9 cellular contexts compared by ENCODE assay signal in the genomic region with DNA sequence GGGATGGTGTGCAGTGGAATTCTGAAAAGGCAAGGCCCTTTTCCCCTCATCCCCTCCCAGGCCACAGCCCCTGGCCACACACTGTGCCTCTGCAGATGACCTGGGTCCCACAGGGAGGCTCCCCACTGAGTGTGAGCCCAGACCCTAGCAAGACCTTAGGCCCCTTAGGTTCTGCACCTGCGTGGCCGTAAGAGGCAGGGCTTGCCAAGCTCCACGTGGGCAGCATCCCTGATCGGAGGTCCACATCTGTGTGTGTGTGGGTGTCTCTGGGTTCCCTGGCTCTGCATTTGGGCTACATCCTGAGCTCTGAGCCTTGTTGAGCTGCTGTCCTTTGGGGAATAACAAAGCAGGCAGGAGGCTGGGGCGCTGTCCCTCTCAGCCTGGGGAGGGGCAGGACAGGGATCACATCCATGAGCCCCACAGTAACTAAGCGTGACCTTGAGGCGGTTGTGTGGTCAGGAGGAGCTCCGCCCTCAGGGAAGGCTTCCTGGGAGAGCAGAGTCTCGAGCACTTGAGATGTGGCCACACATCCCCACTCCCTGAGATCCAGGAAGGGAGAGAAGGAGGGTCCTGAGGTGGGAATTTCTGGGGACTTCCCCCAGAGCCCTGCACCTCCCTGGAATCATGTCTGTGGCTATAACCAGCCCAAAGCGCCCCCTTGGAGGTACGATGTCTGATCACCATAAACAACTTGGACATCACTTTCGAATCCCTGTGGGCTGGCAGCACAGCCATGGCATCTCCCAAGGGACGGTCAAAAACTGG.
DNase-seq lines count a peak whose midpoint lies in the region; ATAC-seq and TF ChIP-seq lines count a peak whose summit lies in the region.
"Had no signal": no experiment of that assay in that cellular context is flagged by ENCODE, and none has a peak within 500 bp of the region (broad histone marks: within the 10 kb centered on the region; RNA-seq: fewer than 3 reads in every experiment).

No MANE protein-coding gene starts in this region.

- H3K9me3 ChIP-seq in SK-N-MC (ENCODE audit: low read depth, low read length), result no peaks in the 10 kb centered on the region
- no peaks in the 10 kb centered on the region for H3K9me3 ChIP-seq in gastrocnemius medialis

- H3K27me3 Mint-ChIP-seq in progenitor cell of endocrine pancreas, result no peaks in the 10 kb centered on the region

- no peak overlapping the region for H3K27ac Mint-ChIP-seq in progenitor cell of endocrine pancreas

- in situ Hi-C loops in gastrocnemius medialis (cut with MboI; ENCODE audit: low sequenced_read_pairs in 4 of 4), result no loop called here

- intact Hi-C loops in gastrocnemius medialis (cut with DNase I; ENCODE audit: low total_unique reads), result loop anchor here (10.0 kb wide), 2 partner anchors 254 to 1444 kb away; no protein-coding TSS in a partner anchor

- no peaks in the 10 kb centered on the region for H3K27me3 ChIP-seq in gastrocnemius medialis

- TF ChIP-seq CTCF in gastrocnemius medialis (IDR thresholded peaks at IDR 0.05 in 4 of 5, conservative IDR thresholded peaks at IDR 0.05 in 1 of 5), result no peak
- TF ChIP-seq CTCF in progenitor cell of endocrine pancreas (IDR thresholded peaks at IDR 0.05; ENCODE audit: unreplicated experiment), result no peak

- no peak overlapping the region for H3K4me3 ChIP-seq in SK-N-MC
- H3K4me3 ChIP-seq in gastrocnemius medialis, result no peak overlapping the region

- DNase-seq in Daoy (ENCODE audit: low read depth) (peak; percentile 80), SK-N-MC (ENCODE audit: low read depth, low spot score) (no peak), glomerular visceral epithelial cell (ENCODE audit: extremely low spot score) (peak; percentile 91), gastrocnemius medialis (no peak), progenitor cell of endocrine pancreas (ENCODE audit: low spot score, unreplicated experiment) (no peak), activated gamma-delta T cell (lab: John Stamatoyannopoulos, UW) (no peak)
- DNase-seq: NCI-H2107 had no signal

- H3K27ac ChIP-seq in SK-N-MC (peak overlapping the region; percentile 42; the same call in 1 of the 2 replicates), gastrocnemius medialis (peak overlapping the region; percentile 78 to 84 (median 79))

- H3K9ac ChIP-seq in SK-N-MC (ENCODE audit: insufficient read length), result no peak overlapping the region

- H3K36me3 ChIP-seq in SK-N-MC (ENCODE audit: insufficient read depth, low read length), result no peaks in the 10 kb centered on the region
- no peaks in the 10 kb centered on the region for H3K36me3 ChIP-seq in gastrocnemius medialis

- ATAC-seq in gastrocnemius medialis (no peak), HG03045 (IDR thresholded peaks at IDR 0.05; ENCODE audit: unreplicated experiment) (no peak), HG03571 (IDR thresholded peaks at IDR 0.05; ENCODE audit: unreplicated experiment) (no peak)

- peaks cover 69 to 70% of the 10 kb centered on the region in 2 donors for H3K4me1 ChIP-seq in gastrocnemius medialis

- no peak for TF ChIP-seq POLR2A in gastrocnemius medialis (IDR thresholded peaks at IDR 0.05)

- peaks cover 4% of the 10 kb centered on the region for H3K4me1 Mint-ChIP-seq in progenitor cell of endocrine pancreas (ENCODE audit: low read depth)

- H3K4me3 Mint-ChIP-seq in progenitor cell of endocrine pancreas (ENCODE audit: low read depth), result no peak overlapping the region

- peaks cover 2% of the 10 kb centered on the region for H3K36me3 Mint-ChIP-seq in progenitor cell of endocrine pancreas (ENCODE audit: insufficient read depth)

- H3K9me3 Mint-ChIP-seq in progenitor cell of endocrine pancreas (ENCODE audit: low read depth), result no peaks in the 10 kb centered on the region

Comparison
In these comparisons a context has a peak if more than half of its experiments do, and no peak if none do; other contexts are left out.
1. DNase-seq: peak in Daoy (single experiment) and glomerular visceral epithelial cell (single experiment); none in SK-N-MC (single experiment), gastrocnemius medialis (0 of 2), progenitor cell of endocrine pancreas (single experiment) and activated gamma-delta T cell (single experiment).